In genomic region chr4:138239496-138239895, GRCh38 we compare ENCODE assay signal across 12 cellular contexts. TPM values are rescaled to one million over a fixed set of nuclear protein-coding genes. Genes with fewer than 3 reads are reported as not detected.
DNase-seq lines count a peak whose midpoint lies in the region; ATAC-seq, FAIRE-seq and TF ChIP-seq lines count a peak whose summit lies in the region.
"Had no signal": no experiment of that assay in that cellular context is flagged by ENCODE, and none has a peak within 500 bp of the region (broad histone marks: within the 10 kb centered on the region; RNA-seq: fewer than 3 reads in every experiment).

No MANE protein-coding gene starts in this region.

- peak overlapping the region; percentile 62; the same call in 1 of the 2 replicates for H3K27ac Mint-ChIP-seq in GM23338
- H3K27ac Mint-ChIP-seq in WTC11, result no peak overlapping the region

- POLR2A ChIA-PET in WTC11 (lab: Charles Lee), result no interaction called here

- H3K4me3 ChIP-seq in BE2C (ENCODE audit: low read depth, low read length) (peak overlapping the region; percentile 78), GM23338 (peak overlapping the region; percentile 74), keratinocyte (ENCODE audit: control insufficient read depth in 2 of 3, extremely low read depth in 1 of 3, insufficient read depth in 2 of 3, low read depth in 1 of 3, low read length in 3 of 3) (peak overlapping the region in 2 of 3 experiments; percentile 12 to 86), esophagus muscularis mucosa (no peak overlapping the region)
- H3K4me3 ChIP-seq: spleen had no signal

- no peaks in the 10 kb centered on the region for H4K20me1 ChIP-seq in GM23338 (replicated peaks; ENCODE audit: insufficient read depth)
- H4K20me1 ChIP-seq in keratinocyte (ENCODE audit: control insufficient read depth, extremely low read depth, insufficient read depth, low read length), result no peaks in the 10 kb centered on the region

- no peaks in the 10 kb centered on the region for H3K9me2 ChIP-seq in GM23338 (ENCODE audit: insufficient read depth)

- WGBS in esophagus muscularis mucosa, result 0% methylated on average over 1 of the region's 1 CpG

- H3K79me2 ChIP-seq in GM23338 (replicated peaks; ENCODE audit: insufficient read depth) (peaks cover 70% of the 10 kb centered on the region), keratinocyte (ENCODE audit: control insufficient read depth, insufficient read depth, low read length) (peaks cover 26% of the 10 kb centered on the region)

- peaks cover 13% of the 10 kb centered on the region for H3K27me3 Mint-ChIP-seq in GM23338 (ENCODE audit: insufficient read depth, low read depth, poor library complexity)
- no peaks in the 10 kb centered on the region for H3K27me3 Mint-ChIP-seq in WTC11 (ENCODE audit: low read depth)

- no peak overlapping the region for H3K27ac ChIP-seq in GM23338 (ENCODE audit: low read depth)
- H3K27ac ChIP-seq in keratinocyte (ENCODE audit: control insufficient read depth, insufficient read depth, low read length), result peak overlapping the region; percentile 5
- H3K27ac ChIP-seq in esophagus muscularis mucosa (replicated peaks in 1 of 4), result no peak overlapping the region
- H3K27ac ChIP-seq: spleen had no signal

- H3K9ac ChIP-seq in keratinocyte (ENCODE audit: control insufficient read depth, extremely low read depth, insufficient read depth, low read length), result peak overlapping the region; percentile 28

- H3K36me3 Mint-ChIP-seq in GM23338 (ENCODE audit: low read depth) (peaks cover 65% of the 10 kb centered on the region), WTC11 (peaks cover 8% of the 10 kb centered on the region)

- no peak overlapping the region for H2AFZ ChIP-seq in GM23338
- no peak overlapping the region for H2AFZ ChIP-seq in keratinocyte (ENCODE audit: control insufficient read depth, low read length)

- H3K36me3 ChIP-seq in BE2C (no peaks in the 10 kb centered on the region), GM23338 (ENCODE audit: insufficient read depth) (peaks cover 5% of the 10 kb centered on the region; the same call in 1 of the 2 replicates), keratinocyte (ENCODE audit: control insufficient read depth in 2 of 2, extremely low read depth in 1 of 2, insufficient read depth in 2 of 2, low read length in 2 of 2) (peaks cover 0 to 2% of the 10 kb centered on the region in 2 experiments), esophagus muscularis mucosa (no peaks in the 10 kb centered on the region)
- H3K36me3 ChIP-seq: spleen had no signal

- H3K9me1 ChIP-seq in keratinocyte (ENCODE audit: control insufficient read depth, extremely low read depth, insufficient read depth, low read length), result no peaks in the 10 kb centered on the region

- H3F3A ChIP-seq in GM23338 (replicated peaks; ENCODE audit: low read depth), result no peaks in the 10 kb centered on the region

- peaks cover 14% of the 10 kb centered on the region for H3K4me1 Mint-ChIP-seq in GM23338
- peaks cover 34% of the 10 kb centered on the region for H3K4me1 Mint-ChIP-seq in WTC11

- H3K4me3 Mint-ChIP-seq in GM23338 (peak overlapping the region; percentile 99), WTC11 (peak overlapping the region; percentile 7; the same call in 1 of the 2 replicates)

- DNase-seq in BE2C (no peak), GM23338 (ENCODE audit: low spot score) (no peak), WTC11 (ENCODE audit: low spot score) (no peak), keratinocyte (ENCODE audit: low read depth, low spot score) (no peak), esophagus muscularis mucosa (ENCODE audit: extremely low spot score) (no peak), NCI-H187 treated with DMSO at 0.1 percent for 48 hours (lab: John Stamatoyannopoulos, UW) (no peak)
- DNase-seq: activated effector memory CD4-positive, alpha-beta T cell treated with anti-CD3 and anti-CD28 coated beads, Interleukin-2, amount 50 U/mL, for 16 hours; EL; HCEC 1CT; spleen had no signal

- peaks cover 6% of the 10 kb centered on the region for H3K4me1 ChIP-seq in BE2C
- peaks cover 33% of the 10 kb centered on the region for H3K4me1 ChIP-seq in GM23338 (ENCODE audit: insufficient read depth)
- peaks cover 27% of the 10 kb centered on the region for H3K4me1 ChIP-seq in keratinocyte (ENCODE audit: control insufficient read depth, extremely low read depth, insufficient read depth, low read length)
- H3K4me1 ChIP-seq in esophagus muscularis mucosa, result peaks cover 0 to 18% (median 2%) of the 10 kb centered on the region in 4 donors

- H3K4me2 ChIP-seq in GM23338, result peak overlapping the region; percentile 76
- H3K4me2 ChIP-seq in keratinocyte (ENCODE audit: control insufficient read depth, extremely low read depth, insufficient read depth, low read depth, low read length), result peak overlapping the region; percentile 81

- intact Hi-C loops in esophagus muscularis mucosa (cut with DNase I), result no loop called here

- dilution Hi-C loops in keratinocyte (cut with MboI; ENCODE audit: extremely low pct_ligation_motif_present, low sequenced_read_pairs), result no loop called here

- no peak for FAIRE-seq in keratinocyte (lab: Jason Lieb, UNC)

- H3K27me3 ChIP-seq in BE2C (no peaks in the 10 kb centered on the region), GM23338 (ENCODE audit: insufficient read depth) (no peaks in the 10 kb centered on the region), keratinocyte (ENCODE audit: control insufficient read depth, extremely low read depth, insufficient read depth, low read length) (no peaks in the 10 kb centered on the region), esophagus muscularis mucosa (no peaks in the 10 kb centered on the region)
- H3K27me3 ChIP-seq: spleen had no signal

- TF ChIP-seq CTCF in BE2C (IDR thresholded peaks at IDR 0.05; ENCODE audit: low read depth, low read length) (no peak), GM23338 (conservative IDR thresholded peaks at IDR 0.05; ENCODE audit: low read depth in 2 of 2) (no peak), WTC11 (IDR thresholded peaks at IDR 0.05) (no peak), keratinocyte (optimal IDR thresholded peaks at IDR 0.05 in 1 of 3, IDR thresholded peaks at IDR 0.05 in 1 of 3, conservative IDR thresholded peaks at IDR 0.05 in 1 of 3; ENCODE audit: extremely low read depth in 1 of 3, insufficient read depth in 2 of 3, low read length in 3 of 3) (no peak), esophagus muscularis mucosa (IDR thresholded peaks at IDR 0.05) (no peak)

- TF ChIP-seq POLR2A in esophagus muscularis mucosa (IDR thresholded peaks at IDR 0.05; ENCODE audit: low read depth), result no peak

- H3K9me3 Mint-ChIP-seq in GM23338 (peaks cover 18% of the 10 kb centered on the region), WTC11 (no peaks in the 10 kb centered on the region)

- no peak for TF ChIP-seq EP300 in esophagus muscularis mucosa (IDR thresholded peaks at IDR 0.05)

- H3K9me3 ChIP-seq in BE2C (no peaks in the 10 kb centered on the region), keratinocyte (ENCODE audit: control insufficient read depth, low read depth, low read length) (no peaks in the 10 kb centered on the region), esophagus muscularis mucosa (no peaks in the 10 kb centered on the region)
- H3K9me3 ChIP-seq: spleen had no signal

- no peak for ATAC-seq in GM23338
- ATAC-seq in WTC11, result no peak
- ATAC-seq in HG02642 (IDR thresholded peaks at IDR 0.05; ENCODE audit: poor library complexity, unreplicated experiment), result no peak
- no peak for ATAC-seq in activated CD4-positive, CD25-positive, alpha-beta regulatory T cell treated with anti-CD3 and anti-CD28 coated beads, Interleukin-2, amount 50 U/mL, for 24 hours

- CTCF ChIA-PET in WTC11 (lab: Charles Lee), result no interaction called here

TF ChIP-seq in GM23338, 12 proteins besides CTCF, POLR2A, EP300 and RAD21 (continues in another document):
- TF ChIP-seq EZH2 (IDR thresholded peaks at IDR 0.05; ENCODE audit: low read depth, unreplicated experiment) (no peak), ETS1 (IDR thresholded peaks at IDR 0.05) (no peak), STAT1 (IDR thresholded peaks at IDR 0.05; ENCODE audit: unreplicated experiment) (no peak), POLR2AphosphoS5 (IDR thresholded peaks at IDR 0.05; ENCODE audit: low read depth) (no peak)

TF ChIP-seq in WTC11, 78 proteins besides CTCF, POLR2A, EP300 and RAD21 (continues in another document):
- TF ChIP-seq ATF1 (CRISPR knock-in tag; IDR thresholded peaks at IDR 0.05), result no peak
- TF ChIP-seq ZSCAN18 (CRISPR knock-in tag; IDR thresholded peaks at IDR 0.05), result no peak
- no peak for TF ChIP-seq ZNF232 (CRISPR knock-in tag; IDR thresholded peaks at IDR 0.05)
- no peak for TF ChIP-seq GRHL2 (CRISPR knock-in tag; IDR thresholded peaks at IDR 0.05; ENCODE audit: insufficient replicate concordance, severe bottlenecking)
- TF ChIP-seq E2F5 (CRISPR knock-in tag; IDR thresholded peaks at IDR 0.05), result no peak

RNA-seq across cellular contexts. Expression of gene SLC7A11, which starts 2.7 kb away (rescaled TPM):
- polyA plus RNA-seq in BE2C (2012; ENCODE audit: insufficient read depth, insufficient read length, low read depth), result 5.2 TPM
- 32.2 and 33.9 TPM in 2 replicates for total RNA-seq in GM23338 (2014; rRNA removed; shearing (Covaris generic))
- polyA plus RNA-seq in GM23338 (2016; fragmentation: Nextera tagmentation; extraction: Ambion mirVana) (8.3 and 10.0 TPM in 2 replicates), keratinocyte (4.0 to 8.4 TPM (median 6.0 TPM) in 3 replicates)
- total RNA-seq in WTC11 (2021) (4.8 to 10.1 TPM (median 5.0 TPM) in 3 replicates), esophagus muscularis mucosa (under 1 TPM; 0.19 to 0.83 (median 0.31) TPM)
- 10.3 TPM for polyA plus RNA-seq in keratinocyte (2011; ENCODE audit: low read depth)
- polyA plus RNA-seq in keratinocyte (2011; cell fraction: cytosol; rRNA removed), result 1.6 and 4.4 TPM in 2 replicates
- polyA plus RNA-seq in keratinocyte (2011; cell fraction: nucleus; rRNA removed), result 8.3 and 13.8 TPM in 2 replicates
- polyA plus RNA-seq in keratinocyte (2012; ENCODE audit: low replicate concordance), result 6.0 and 11.5 TPM in 2 replicates
- polyA minus RNA-seq in keratinocyte, result 7.1 to 14.6 TPM (median 11.7 TPM) in 3 replicates
- 4.8 TPM for polyA minus RNA-seq in keratinocyte (2011; cell fraction: cytosol; rRNA and poly(A)+ RNA removed)
- 18.3 and 27.8 TPM in 2 replicates for polyA minus RNA-seq in keratinocyte (2011; cell fraction: nucleus; rRNA and poly(A)+ RNA removed)

Comparison
In these comparisons a context has a peak if more than half of its experiments do, and no peak if none do; other contexts are left out.
1. H3K4me3 ChIP-seq: peak in BE2C (single experiment), GM23338 (single experiment) and keratinocyte (2 of 3); none in esophagus muscularis mucosa (0 of 4).